Comparison of ENCODE assay signal across 2 cellular contexts in genomic region chr14:21225164-21225563, GRCh38.
A peak's percentile ranks its signal among the peaks of the same experiment; 100 is the strongest.
TF ChIP-seq lines count a peak whose summit lies in the region.

No MANE protein-coding gene starts in this region.

TF ChIP-seq in GM23338, 12 proteins besides CTCF, POLR2A, EP300 and RAD21:
- peak; percentile 36; the same call in 1 of the 2 replicates for TF ChIP-seq POLR2AphosphoS5 (IDR thresholded peaks at IDR 0.05; ENCODE audit: low read depth)

TF ChIP-seq in HepG2, 621 proteins besides CTCF, POLR2A, EP300 and RAD21:
- TF ChIP-seq ZNF121 (CRISPR knock-in tag; IDR thresholded peaks at IDR 0.05), result peak; percentile 50; the same call in 1 of the 2 replicates
- TF ChIP-seq RBM22 (optimal IDR thresholded peaks at IDR 0.05; ENCODE audit: low read length), result peak; percentile 86
- TF ChIP-seq ZNF607 (CRISPR knock-in tag; IDR thresholded peaks at IDR 0.05; ENCODE audit: borderline replicate concordance), result 0 out of 2 replicates have a peak, but pooled peaks have one; percentile 27
